8 cellular contexts compared by ENCODE assay signal in the genomic region with DNA sequence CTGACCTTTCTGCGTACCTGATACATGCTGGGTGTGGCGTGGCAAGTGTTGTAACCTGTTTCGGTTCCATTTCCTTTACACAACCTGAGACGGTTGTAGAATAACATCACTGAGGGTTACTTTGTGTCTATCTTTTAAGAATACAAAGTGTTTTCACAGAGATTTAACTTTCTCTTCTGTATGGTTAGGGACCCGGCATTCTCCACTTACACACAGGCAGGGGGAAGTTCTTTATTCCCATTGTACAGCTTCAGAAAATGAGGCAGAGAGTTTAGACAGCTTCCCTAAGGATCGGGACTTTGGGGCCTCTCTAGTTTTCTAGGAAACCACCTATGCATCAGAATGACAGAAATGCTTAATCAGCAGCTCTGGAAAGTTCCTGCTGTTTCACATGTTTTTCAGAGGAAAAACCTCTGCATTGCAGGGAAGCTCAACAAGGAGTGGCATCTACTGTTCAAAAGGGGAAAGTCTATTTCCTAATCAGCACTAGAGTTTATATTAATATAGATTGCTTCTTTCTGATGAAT. TPM values are rescaled to one million over a fixed set of nuclear protein-coding genes. Genes with fewer than 3 reads are reported as not detected.
DNase-seq lines count a peak whose midpoint lies in the region; ATAC-seq and TF ChIP-seq lines count a peak whose summit lies in the region.

No MANE protein-coding gene starts in this region.

- H3K4me3 ChIP-seq in A673 (ENCODE audit: low read depth, low read length, poor library complexity, severe bottlenecking) (peak overlapping the region; percentile 74), right cardiac atrium (ENCODE audit: low read length) (peak overlapping the region; percentile 66), skeletal muscle tissue (ENCODE audit: low read length in 3 of 3) (peak overlapping the region; percentile 68 to 94 (median 76))

- ATAC-seq in GM18867 (IDR thresholded peaks at IDR 0.05; ENCODE audit: unreplicated experiment) (peak; percentile 91), HG03060 (IDR thresholded peaks at IDR 0.05; ENCODE audit: low read depth, unreplicated experiment) (peak; percentile 61), activated B cell treated with CpG ODN at 0.5 μM for 24 hours (ENCODE audit: low read depth) (peak; percentile 70), right cardiac atrium (no peak)

- WGBS in right cardiac atrium = 4% methylated on average over 6 of the region's 6 CpGs

- CTCF ChIA-PET in A673 (lab: Charles Lee) (no interaction called here), activated B cell treated with CpG ODN at 0.5 μM for 24 hours (lab: Charles Lee) (no interaction called here)

- intact Hi-C loops in A673 (cut with micrococcal nuclease; ENCODE audit: unreplicated experiment) = loop anchor here (5.0 kb wide), 1 partner anchor 91 kb away; no protein-coding TSS in a partner anchor
- intact Hi-C loops in activated B cell treated with CpG ODN at 0.5 μM for 24 hours (cut with micrococcal nuclease) = loop anchor here (1.0 kb wide), 1 partner anchor 41 kb away; the partner anchor contains the start of gene CAST
- intact Hi-C loops in right cardiac atrium (cut with DNase I) = no loop called here

- H3K27ac ChIP-seq in A673 (ENCODE audit: low read depth, low read length, poor library complexity, severe bottlenecking) = peak overlapping the region; percentile 84
- H3K27ac ChIP-seq in right cardiac atrium (ENCODE audit: low read length) = peak overlapping the region; percentile 95
- peak overlapping the region; percentile 94 for H3K27ac ChIP-seq in skeletal muscle tissue (ENCODE audit: low read depth, low read length)

- H3K27me3 ChIP-seq in A673 (replicated peaks; ENCODE audit: insufficient read depth, low read depth, low read length, poor library complexity) (no peaks in the 10 kb centered on the region), right cardiac atrium (ENCODE audit: control insufficient read depth, insufficient read depth) (no peaks in the 10 kb centered on the region), skeletal muscle tissue (ENCODE audit: control insufficient read depth in 3 of 3, insufficient read depth in 3 of 3, low read length in 3 of 3) (no peaks in the 10 kb centered on the region)

- H3K36me3 Mint-ChIP-seq in activated B cell treated with CpG ODN at 0.5 μM for 24 hours (ENCODE audit: low read depth) = peaks cover 13% of the 10 kb centered on the region

- peak overlapping the region; percentile 83 to 99 (median 96) for H3K9ac ChIP-seq in skeletal muscle tissue (ENCODE audit: low read depth in 1 of 3, low read length in 3 of 3)

- H3K4me1 ChIP-seq in A673 (ENCODE audit: insufficient read depth, low read length, poor library complexity, severe bottlenecking) (peaks cover 17% of the 10 kb centered on the region), right cardiac atrium (ENCODE audit: control insufficient read depth, insufficient read depth, low read length) (no peaks in the 10 kb centered on the region), skeletal muscle tissue (ENCODE audit: control insufficient read depth in 3 of 3, insufficient read depth in 3 of 3, low read length in 3 of 3) (peaks cover 16 to 41% (median 21%) of the 10 kb centered on the region in 3 donors)

- DNase-seq in A673 (ENCODE audit: low spot score) (no peak), activated B cell treated with CpG ODN at 0.5 μM for 24 hours (no peak), right cardiac atrium (no peak), H4 (ENCODE audit: low spot score) (no peak), Kasumi-1 (lab: John Stamatoyannopoulos, UW) (no peak)

- POLR2A ChIA-PET in A673 (lab: Charles Lee; ENCODE audit: low non-redundant PET) (no interaction called here), activated B cell treated with CpG ODN at 0.5 μM for 24 hours (lab: Charles Lee) (interaction anchor here (1.1 to 1.7 kb wide), 2 partner anchors 42 to 104 kb away, joined by 3 to 8 read pairs; partner anchors contain the start of genes CAST and ERAP1)

- H3K27me3 Mint-ChIP-seq in activated B cell treated with CpG ODN at 0.5 μM for 24 hours = no peaks in the 10 kb centered on the region

- peaks cover 34% of the 10 kb centered on the region for H3K4me1 Mint-ChIP-seq in activated B cell treated with CpG ODN at 0.5 μM for 24 hours

- H3K27ac Mint-ChIP-seq in activated B cell treated with CpG ODN at 0.5 μM for 24 hours = peak overlapping the region; percentile 79

- no peak for TF ChIP-seq CTCF in A673 (conservative IDR thresholded peaks at IDR 0.05; ENCODE audit: low read depth, low read length)
- no peak for TF ChIP-seq CTCF in activated B cell treated with CpG ODN at 0.5 μM for 24 hours (IDR thresholded peaks at IDR 0.05)

- H3K9me3 ChIP-seq in A673 (ENCODE audit: low read depth, low read length, poor library complexity, severe bottlenecking) (no peaks in the 10 kb centered on the region), right cardiac atrium (ENCODE audit: control insufficient read depth, low read length) (no peaks in the 10 kb centered on the region), skeletal muscle tissue (ENCODE audit: control insufficient read depth in 3 of 3, low read length in 3 of 3) (no peaks in the 10 kb centered on the region)

- no peaks in the 10 kb centered on the region for H3K9me3 Mint-ChIP-seq in activated B cell treated with CpG ODN at 0.5 μM for 24 hours

- peak overlapping the region; percentile 87 for H3K4me3 Mint-ChIP-seq in activated B cell treated with CpG ODN at 0.5 μM for 24 hours

- no peaks in the 10 kb centered on the region for H3K36me3 ChIP-seq in A673 (ENCODE audit: insufficient read depth, low read length, poor library complexity, severe bottlenecking)
- no peaks in the 10 kb centered on the region for H3K36me3 ChIP-seq in skeletal muscle tissue (ENCODE audit: control insufficient read depth in 3 of 3, insufficient read depth in 3 of 3, low read length in 3 of 3)

- TSS peak; percentile 49 for BruUV-seq in A673 (replicated peaks; lab: Mats Ljungman, UMichigan)

RNA-seq across cellular contexts. Expression of gene CAST, which starts 41.3 kb away (rescaled TPM):
- total RNA-seq in A673 (2021) (66.8 and 72.5 TPM in 2 replicates), activated B cell treated with CpG ODN at 0.5 μM for 24 hours (199 and 211 TPM in 2 replicates), right cardiac atrium (100 to 1,000 TPM; 445 to 594 (median 567) TPM), skeletal muscle tissue (87.2 TPM)
- 222 TPM for polyA plus RNA-seq in right cardiac atrium
- 115 and 126 TPM in 2 replicates for total RNA-seq in H4 (2014; rRNA removed; shearing (Covaris generic))

Comparison
In these comparisons a context has a peak if more than half of its experiments do, and no peak if none do; other contexts are left out.
1. ATAC-seq: peak in GM18867 (single experiment), HG03060 (single experiment) and activated B cell treated with CpG ODN at 0.5 μM for 24 hours (single experiment); none in right cardiac atrium (0 of 2).
2. intact Hi-C loops: an anchor here in A673 (5.0 kb wide) and activated B cell treated with CpG ODN at 0.5 μM for 24 hours (1.0 kb wide); none called in right cardiac atrium.
3. Peak in every context shown above with its lines, with median percentiles within 50 percentile points of each other: H3K27ac ChIP-seq and H3K4me3 ChIP-seq.